In genomic region chr10:124539935-124540641, GRCh38 we compare ENCODE assay signal across 8 cellular contexts.
A peak's percentile ranks its signal among the peaks of the same experiment; 100 is the strongest.
DNase-seq lines count a peak whose midpoint lies in the region; ATAC-seq and TF ChIP-seq lines count a peak whose summit lies in the region.

No MANE protein-coding gene starts in this region.

- no peaks in the 10 kb centered on the region for H3K36me3 ChIP-seq in OCI-LY7 (ENCODE audit: insufficient read depth, low read length)
- no peaks in the 10 kb centered on the region for H3K36me3 ChIP-seq in upper lobe of right lung

- no TSS peak for BruUV-seq in OCI-LY7 (replicated peaks; lab: Mats Ljungman, UMichigan)

- H3K4me3 ChIP-seq in OCI-LY7 (ENCODE audit: low read depth, low read length, poor library complexity, severe bottlenecking): peak overlapping the region; percentile 36
- no peak overlapping the region for H3K4me3 ChIP-seq in upper lobe of right lung

- intact Hi-C loops in CD4-positive, alpha-beta T cell (cut with DNase I, micrococcal nuclease): loop anchor here (1.0 to 10.0 kb wide), 5 partner anchors 87 to 205 kb away; no protein-coding TSS in a partner anchor
- intact Hi-C loops in OCI-LY7 (cut with micrococcal nuclease; ENCODE audit: unreplicated experiment): loop anchor here (1.0 to 5.0 kb wide), 2 partner anchors 61 to 377 kb away; no protein-coding TSS in a partner anchor
- intact Hi-C loops in posterior vena cava (cut with DNase I): loop anchor here in 1 of 2 donors (10.0 kb wide), 1 partner anchor 285 kb away; no protein-coding TSS in a partner anchor
- intact Hi-C loops in upper lobe of right lung (cut with DNase I): loop anchor here (5.0 kb wide), 1 partner anchor 207 kb away; no protein-coding TSS in a partner anchor

- H3K4me1 ChIP-seq in OCI-LY7 (ENCODE audit: insufficient read depth, low read length, poor library complexity, severe bottlenecking): peaks cover 100% of the 10 kb centered on the region
- no peaks in the 10 kb centered on the region for H3K4me1 ChIP-seq in foreskin keratinocyte
- H3K4me1 ChIP-seq in upper lobe of right lung: no peaks in the 10 kb centered on the region

- CTCF ChIA-PET in CD4-positive, alpha-beta T cell (lab: Charles Lee): interaction anchor here (0.8 to 3.0 kb wide), 5 partner anchors 9 to 209 kb away, joined by 3 to 28 read pairs (median 6); no protein-coding TSS in a partner anchor
- CTCF ChIA-PET in OCI-LY7 (lab: Charles Lee; ENCODE audit: unreplicated experiment): interaction anchor here (2.3 kb wide), 1 partner anchor 201 kb away, joined by 8 read pairs; no protein-coding TSS in a partner anchor

- peak overlapping the region; percentile 17; the same call in 1 of the 2 replicates for H2AFZ ChIP-seq in OCI-LY7 (ENCODE audit: low read length)

- no peaks in the 10 kb centered on the region for H3K27me3 ChIP-seq in CD4-positive, alpha-beta T cell (ENCODE audit: control insufficient read depth, insufficient read depth, low read length)
- no peaks in the 10 kb centered on the region for H3K27me3 ChIP-seq in foreskin keratinocyte
- no peaks in the 10 kb centered on the region for H3K27me3 ChIP-seq in upper lobe of right lung

- H3K27ac Mint-ChIP-seq in CD4-positive, alpha-beta T cell: no peak overlapping the region

- DNase-seq in CD4-positive, alpha-beta T cell: peak; percentile 55 to 80 (median 66)
- DNase-seq in OCI-LY7 (ENCODE audit: low spot score) (peak; percentile 96), activated T-helper 1 cell treated with Interleukin-2 at 50 U/mL for 16 hours (ENCODE audit: low read depth) (peak; percentile 59), foreskin keratinocyte (no peak), posterior vena cava (ENCODE audit: low spot score) (peak; percentile 92), upper lobe of right lung (peak; percentile 74), NCI-H345 treated with DMSO at 0.1 percent for 48 hours (lab: John Stamatoyannopoulos, UW; ENCODE audit: unreplicated experiment) (no peak)

- H3K9me2 ChIP-seq in OCI-LY7 (ENCODE audit: insufficient read depth, low read length): no peaks in the 10 kb centered on the region

- H3K27me3 Mint-ChIP-seq in CD4-positive, alpha-beta T cell: no peaks in the 10 kb centered on the region

- no peak overlapping the region for H3K27ac ChIP-seq in CD4-positive, alpha-beta T cell (ENCODE audit: low read depth, low read length)
- H3K27ac ChIP-seq in OCI-LY7 (ENCODE audit: low read depth, low read length, poor library complexity, severe bottlenecking) (peak overlapping the region; percentile 98), foreskin keratinocyte (no peak overlapping the region), upper lobe of right lung (no peak overlapping the region)

- peak; percentile 70 for TF ChIP-seq CTCF in CD4-positive, alpha-beta T cell (IDR thresholded peaks at IDR 0.05)
- peak; percentile 71 for TF ChIP-seq CTCF in OCI-LY7 (conservative IDR thresholded peaks at IDR 0.05; ENCODE audit: low read length)
- TF ChIP-seq CTCF in foreskin keratinocyte (conservative IDR thresholded peaks at IDR 0.05): peak; percentile 68
- peak; percentile 71 for TF ChIP-seq CTCF in upper lobe of right lung (IDR thresholded peaks at IDR 0.05)

- ATAC-seq in CD4-positive, alpha-beta T cell (ENCODE audit: poor library complexity): peak; percentile 90
- ATAC-seq in GM21723 (IDR thresholded peaks at IDR 0.05; ENCODE audit: unreplicated experiment) (peak; percentile 70), foreskin keratinocyte (no peak), upper lobe of right lung (peak; percentile 74)

- peak overlapping the region; percentile 69 for H3K4me2 ChIP-seq in OCI-LY7 (ENCODE audit: low read length)

- no peaks in the 10 kb centered on the region for H3K79me2 ChIP-seq in OCI-LY7 (ENCODE audit: insufficient read depth, low read depth, low read length)

- no peaks in the 10 kb centered on the region for H4K20me1 ChIP-seq in OCI-LY7 (ENCODE audit: insufficient read depth, low read length)

- POLR2A ChIA-PET in CD4-positive, alpha-beta T cell (lab: Charles Lee): interaction anchor here (1.3 to 5.5 kb wide), 3 partner anchors 201 to 206 kb away, joined by 3 to 21 read pairs (median 3); partner anchors contain the start of gene FAM53B
- POLR2A ChIA-PET in OCI-LY7 (lab: Charles Lee): interaction anchor here (0.6 to 7.5 kb wide), 8 partner anchors 6 to 1490 kb away, joined by 3 to 105 read pairs (median 4); no protein-coding TSS in a partner anchor

- H3K9me3 ChIP-seq in CD4-positive, alpha-beta T cell (ENCODE audit: control insufficient read depth, low read length): no peaks in the 10 kb centered on the region
- H3K9me3 ChIP-seq in OCI-LY7 (ENCODE audit: low read length) (no peaks in the 10 kb centered on the region), upper lobe of right lung (no peaks in the 10 kb centered on the region)

- no peaks in the 10 kb centered on the region for H3K9me3 Mint-ChIP-seq in CD4-positive, alpha-beta T cell

- peaks cover 9% of the 10 kb centered on the region for H3K4me1 Mint-ChIP-seq in CD4-positive, alpha-beta T cell (ENCODE audit: low read depth)

- no peaks in the 10 kb centered on the region for H3K36me3 Mint-ChIP-seq in CD4-positive, alpha-beta T cell (ENCODE audit: low read depth)

- H3K4me3 Mint-ChIP-seq in CD4-positive, alpha-beta T cell: no peak overlapping the region

Comparison
In these comparisons a context has a peak if more than half of its experiments do, and no peak if none do; other contexts are left out.
1. DNase-seq: peak in CD4-positive, alpha-beta T cell (10 of 10), OCI-LY7 (single experiment), activated T-helper 1 cell treated with Interleukin-2 at 50 U/mL for 16 hours (single experiment), posterior vena cava (single experiment) and upper lobe of right lung (single experiment); none in foreskin keratinocyte (0 of 2) and NCI-H345 treated with DMSO at 0.1 percent for 48 hours (single experiment).
2. Peak in every context shown above with its lines, with median percentiles within 50 percentile points of each other: CTCF ChIP-seq.